ENCODE assay signal across 9 cellular contexts in genomic region chr12:120264511-120265202, GRCh38. TPM values are rescaled to one million over a fixed set of nuclear protein-coding genes. Genes with fewer than 3 reads are reported as not detected.
DNase-seq lines count a peak whose midpoint lies in the region; ATAC-seq and TF ChIP-seq lines count a peak whose summit lies in the region.
"Had no signal": no experiment of that assay in that cellular context is flagged by ENCODE, and none has a peak within 500 bp of the region (broad histone marks: within the 10 kb centered on the region; RNA-seq: fewer than 3 reads in every experiment).

No MANE protein-coding gene starts in this region.

- H3K27me3 Mint-ChIP-seq in activated CD4-positive, alpha-beta T cell treated with anti-CD3 and anti-CD28 coated beads, Interleukin-2, amount 10 ng/mL, durations not matched to agents 7 days and 5 days, result no peaks in the 10 kb centered on the region

- 8 to 12% methylated on average over 15 to 16 of the region's 16 CpGs for WGBS in tibial nerve, 2 donors

- TF ChIP-seq CTCF in brain microvascular endothelial cell (IDR thresholded peaks at IDR 0.05; ENCODE audit: low read depth, low read length, missing control alignments) (no peak), lower lobe of right lung (IDR thresholded peaks at IDR 0.05) (no peak), tibial nerve (IDR thresholded peaks at IDR 0.05) (no peak)

- TF ChIP-seq EP300 in tibial nerve (IDR thresholded peaks at IDR 0.05), result peak in 1 of 2 donors; percentile 19

- no peaks in the 10 kb centered on the region for H3K9me3 ChIP-seq in lower lobe of right lung
- H3K9me3 ChIP-seq in tibial nerve, result no peaks in the 10 kb centered on the region

- in situ Hi-C loops in brain microvascular endothelial cell (cut with HindIII; ENCODE audit: low pct_ligation_motif_present, low sequenced_read_pairs), result no loop called here

- H3K27ac ChIP-seq in brain microvascular endothelial cell (peak overlapping the region; percentile 49), lower lobe of right lung (peak overlapping the region; percentile 91), tibial nerve (peak overlapping the region; percentile 83 to 98 (median 96))

- TF ChIP-seq POLR2A in tibial nerve (IDR thresholded peaks at IDR 0.05), result no peak

- peaks cover 45% of the 10 kb centered on the region for H3K36me3 Mint-ChIP-seq in activated CD4-positive, alpha-beta T cell treated with anti-CD3 and anti-CD28 coated beads, Interleukin-2, amount 10 ng/mL, durations not matched to agents 7 days and 5 days (ENCODE audit: low read depth)

- intact Hi-C loops in lower lobe of right lung (cut with DNase I), result loop anchor here (5.0 kb wide), 1 partner anchor 37 kb away; no protein-coding TSS in a partner anchor

- peak overlapping the region; percentile 88 for H3K4me3 Mint-ChIP-seq in activated CD4-positive, alpha-beta T cell treated with anti-CD3 and anti-CD28 coated beads, Interleukin-2, amount 10 ng/mL, durations not matched to agents 7 days and 5 days

- H3K27ac Mint-ChIP-seq in activated CD4-positive, alpha-beta T cell treated with anti-CD3 and anti-CD28 coated beads, Interleukin-2, amount 10 ng/mL, durations not matched to agents 7 days and 5 days, result peak overlapping the region; percentile 83

- no peak for DNase-seq in activated CD4-positive, alpha-beta T cell treated with anti-CD3 and anti-CD28 coated beads, Interleukin-2, amount 10 ng/mL, durations not matched to agents 7 days and 5 days
- no peak for DNase-seq in activated CD4-positive, alpha-beta T cell treated with anti-CD3 and anti-CD28 coated beads, Interleukin-2, amount 50 U/mL, for 4 hours
- DNase-seq in brain microvascular endothelial cell (no peak), lower lobe of right lung (no peak), tibial nerve (ENCODE audit: low spot score in 2 of 2) (no peak), NCI-H187 (lab: John Stamatoyannopoulos, UW) (no peak), OCI-M2 (lab: John Stamatoyannopoulos, UW; ENCODE audit: unreplicated experiment) (no peak)
- DNase-seq: activated CD4-positive, CD25-positive, alpha-beta regulatory T cell had no signal

- POLR2A ChIA-PET in activated CD4-positive, alpha-beta T cell treated with anti-CD3 and anti-CD28 coated beads, Interleukin-2, amount 10 ng/mL, durations not matched to agents 7 days and 5 days (lab: Charles Lee), result interaction anchor here (0.6 to 3.5 kb wide), 4 partner anchors 27 to 143 kb away, joined by 4 to 24 read pairs (median 10); partner anchors contain the start of genes RNU4-2 and RPLP0

- H3K4me3 ChIP-seq in brain microvascular endothelial cell (ENCODE audit: low read depth, low read length), result peak overlapping the region; percentile 84
- peak overlapping the region; percentile 90 for H3K4me3 ChIP-seq in lower lobe of right lung
- peak overlapping the region; percentile 75 to 94 (median 89) for H3K4me3 ChIP-seq in tibial nerve

- ATAC-seq in lower lobe of right lung (peak in 1 of 2 donors; percentile 25), GM21390 (IDR thresholded peaks at IDR 0.05; ENCODE audit: unreplicated experiment) (no peak)

- H3K27me3 ChIP-seq in brain microvascular endothelial cell (replicated peaks) (no peaks in the 10 kb centered on the region), lower lobe of right lung (ENCODE audit: low read depth) (no peaks in the 10 kb centered on the region), tibial nerve (no peaks in the 10 kb centered on the region)

- peaks cover 77% of the 10 kb centered on the region for H3K4me1 ChIP-seq in lower lobe of right lung
- H3K4me1 ChIP-seq in tibial nerve, result peaks cover 0 to 60% (median 46%) of the 10 kb centered on the region in 4 donors

- H3K36me3 ChIP-seq in brain microvascular endothelial cell (replicated peaks), result peaks cover 6% of the 10 kb centered on the region
- peaks cover 5% of the 10 kb centered on the region for H3K36me3 ChIP-seq in lower lobe of right lung
- no peaks in the 10 kb centered on the region for H3K36me3 ChIP-seq in tibial nerve

- H3K4me1 Mint-ChIP-seq in activated CD4-positive, alpha-beta T cell treated with anti-CD3 and anti-CD28 coated beads, Interleukin-2, amount 10 ng/mL, durations not matched to agents 7 days and 5 days, result peaks cover 49% of the 10 kb centered on the region

- no peaks in the 10 kb centered on the region for H3K9me3 Mint-ChIP-seq in activated CD4-positive, alpha-beta T cell treated with anti-CD3 and anti-CD28 coated beads, Interleukin-2, amount 10 ng/mL, durations not matched to agents 7 days and 5 days

- CTCF ChIA-PET in activated CD4-positive, alpha-beta T cell treated with anti-CD3 and anti-CD28 coated beads, Interleukin-2, amount 10 ng/mL, durations not matched to agents 7 days and 5 days (lab: Charles Lee), result interaction anchor here (0.8 to 26.1 kb wide), 17 partner anchors 8 to 178 kb away, joined by 3 to 546 read pairs (median 7); partner anchors contain the start of genes RNU4-1, RNU4-2, RPLP0 and SIRT4

RNA-seq across cellular contexts. Expression of gene PXN, which starts 0.9 kb away (rescaled TPM):
- 100 to 1,000 TPM; 201 to 236 TPM for total RNA-seq in activated CD4-positive, alpha-beta T cell treated with anti-CD3 and anti-CD28 coated beads, Interleukin-2, amount 10 ng/mL, durations not matched to agents 7 days and 5 days
- total RNA-seq in lower lobe of right lung (105 TPM), tibial nerve (100 to 1,000 TPM; 217 to 428 (median 330) TPM)

RNA-seq across cellular contexts. Expression of gene RNU4-2, which starts 27.0 kb away (rescaled TPM):
- 1,000 to 10,000 TPM; 1,162 to 3,350 TPM for total RNA-seq in activated CD4-positive, alpha-beta T cell treated with anti-CD3 and anti-CD28 coated beads, Interleukin-2, amount 10 ng/mL, durations not matched to agents 7 days and 5 days
- total RNA-seq in lower lobe of right lung (15,469 TPM), tibial nerve (under 1 TPM; under 0.01 TPM)

RNA-seq across cellular contexts. Expression of gene RNU4-1, which starts 28.4 kb away (rescaled TPM):
- 1,000 to 10,000 TPM in 1 of 2 experiments, 100 to 1,000 TPM in 1; 672 to 1,846 TPM for total RNA-seq in activated CD4-positive, alpha-beta T cell treated with anti-CD3 and anti-CD28 coated beads, Interleukin-2, amount 10 ng/mL, durations not matched to agents 7 days and 5 days
- total RNA-seq in lower lobe of right lung (2,881 TPM), tibial nerve (under 1 TPM in 3 of 4 donors, not detected in 1; under 0.01 TPM)

RNA-seq across cellular contexts. Expression of gene SIRT4, which starts 37.5 kb away (rescaled TPM):
- total RNA-seq in activated CD4-positive, alpha-beta T cell treated with anti-CD3 and anti-CD28 coated beads, Interleukin-2, amount 10 ng/mL, durations not matched to agents 7 days and 5 days, result 1 to 10 TPM in 1 of 2 experiments, under 1 TPM in 1; 0.94 to 1.8 TPM
- total RNA-seq in lower lobe of right lung, result 2.1 TPM
- 1 to 10 TPM in 3 of 4 donors, under 1 TPM in 1; 0.87 to 5.7 (median 1.9) TPM for total RNA-seq in tibial nerve

Comparison
In these comparisons a context has a peak if more than half of its experiments do, and no peak if none do; other contexts are left out.
1. RNA of gene RNU4-2, which starts 27.0 kb away (total RNA-seq): 15,469 TPM in lower lobe of right lung (single experiment) and 1,162 to 3,350 TPM in activated CD4-positive, alpha-beta T cell treated with anti-CD3 and anti-CD28 coated beads, Interleukin-2, amount 10 ng/mL, durations not matched to agents 7 days and 5 days; under 0.01 TPM in tibial nerve; every median in the first group is over 1,000 times any median in the second.
2. RNA of gene RNU4-1, which starts 28.4 kb away (total RNA-seq): 2,881 TPM in lower lobe of right lung (single experiment) and 672 to 1,846 TPM in activated CD4-positive, alpha-beta T cell treated with anti-CD3 and anti-CD28 coated beads, Interleukin-2, amount 10 ng/mL, durations not matched to agents 7 days and 5 days; under 0.01 TPM in tibial nerve; every median in the first group is over 100 times any median in the second.
3. Peak in every context shown above with its lines, with median percentiles within 50 percentile points of each other: H3K27ac ChIP-seq and H3K4me3 ChIP-seq.